ENCODE assay signal across 10 cellular contexts in the genomic region with DNA sequence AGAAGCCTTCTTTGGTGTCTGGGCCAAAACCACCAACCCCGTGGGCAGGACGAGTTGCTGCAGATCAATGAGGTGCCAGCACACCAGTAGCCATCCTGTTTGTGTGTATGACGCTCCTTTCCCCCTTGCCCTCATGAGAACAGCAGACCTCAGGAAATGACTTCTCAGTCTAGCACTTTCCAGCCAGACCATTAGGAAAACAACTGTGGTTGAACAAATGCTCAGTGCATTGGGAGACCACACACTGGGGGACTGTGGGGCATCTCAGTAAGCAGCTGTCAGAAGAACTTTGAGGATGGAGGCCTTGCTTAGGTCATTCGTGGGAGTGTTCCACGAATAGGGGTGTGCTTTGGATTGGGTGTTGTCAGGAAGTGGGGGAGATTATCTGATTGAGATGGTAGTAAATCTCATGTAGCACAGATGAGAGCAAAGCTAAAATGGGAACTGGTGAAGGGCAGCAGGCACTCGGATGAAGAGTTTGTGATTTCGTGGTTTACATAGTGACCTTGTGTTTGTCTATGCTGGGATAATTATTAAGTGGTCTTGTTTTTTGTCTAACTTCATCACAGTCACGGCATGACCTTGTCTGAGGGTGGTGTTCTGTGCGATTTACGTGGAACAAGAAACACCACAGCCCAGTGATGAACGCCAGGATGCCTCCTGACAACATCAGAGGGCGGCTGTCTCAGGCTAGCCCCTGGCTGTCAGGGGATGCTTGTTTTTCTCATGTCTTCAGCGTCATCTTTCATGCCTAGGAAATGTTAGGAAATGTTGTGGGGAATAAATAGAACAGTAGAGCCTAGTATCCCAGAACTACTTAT.
DNase-seq lines count a peak whose midpoint lies in the region; ATAC-seq, FAIRE-seq and TF ChIP-seq lines count a peak whose summit lies in the region.
"Had no signal": no experiment of that assay in that cellular context is flagged by ENCODE, and none has a peak within 500 bp of the region (broad histone marks: within the 10 kb centered on the region; RNA-seq: fewer than 3 reads in every experiment).

No MANE protein-coding gene starts in this region.

- no peaks in the 10 kb centered on the region for H3K9me3 ChIP-seq in kidney (ENCODE audit: control insufficient read depth in 1 of 2, low read length in 2 of 2)
- H3K9me3 ChIP-seq: prostate gland had no signal

- H3K4me3 Mint-ChIP-seq in activated naive CD8-positive, alpha-beta T cell treated with anti-CD3 and anti-CD28 coated beads, Interleukin-2, amount 10 ng/mL, durations not matched to agents 7 days and 5 days: no peak overlapping the region

- peak; percentile 26 for DNase-seq in stimulated activated naive CD4-positive, alpha-beta T cell treated with Interleukin-2 at 50 U/mL for 16 hours (lab: John Stamatoyannopoulos, UW)
- no peak for DNase-seq in stimulated activated naive CD4-positive, alpha-beta T cell (lab: John Stamatoyannopoulos, UW)
- no peak for DNase-seq in activated naive CD8-positive, alpha-beta T cell treated with anti-CD3 and anti-CD28 coated beads, Interleukin-2, amount 10 ng/mL, durations not matched to agents 7 days and 5 days
- DNase-seq in kidney (no peak), GM19238 (ENCODE audit: insufficient read length, low spot score) (no peak), NCI-H1436 (lab: John Stamatoyannopoulos, UW) (no peak)

- H3K9me3 Mint-ChIP-seq in activated naive CD8-positive, alpha-beta T cell treated with anti-CD3 and anti-CD28 coated beads, Interleukin-2, amount 10 ng/mL, durations not matched to agents 7 days and 5 days: no peaks in the 10 kb centered on the region

- peak; percentile 74 for ATAC-seq in activated naive CD8-positive, alpha-beta T cell treated with anti-CD3 and anti-CD28 coated beads, Interleukin-2, amount 10 ng/mL, durations not matched to agents 7 days and 5 days (ENCODE audit: low read depth)
- ATAC-seq in GM18498 (IDR thresholded peaks at IDR 0.05; ENCODE audit: unreplicated experiment) (no peak), GM21737 (IDR thresholded peaks at IDR 0.05; ENCODE audit: unreplicated experiment) (no peak)

- H3K27ac ChIP-seq in kidney (ENCODE audit: low read depth in 2 of 2, low read length in 2 of 2): peak overlapping the region; percentile 15 to 30
- H3K27ac ChIP-seq: cardiac muscle cell, prostate gland had no signal

- no peak overlapping the region for H3K4me3 ChIP-seq in kidney (ENCODE audit: low read length in 2 of 2)
- H3K4me3 ChIP-seq: cardiac muscle cell, prostate gland had no signal

- H3K9ac ChIP-seq in kidney (ENCODE audit: low read length in 2 of 2): no peak overlapping the region

- no peak for TF ChIP-seq CTCF in kidney (IDR thresholded peaks at IDR 0.05; ENCODE audit: borderline replicate concordance, extremely low read depth, insufficient read depth)

- peak overlapping the region; percentile 5 for H3K27ac Mint-ChIP-seq in activated naive CD8-positive, alpha-beta T cell treated with anti-CD3 and anti-CD28 coated beads, Interleukin-2, amount 10 ng/mL, durations not matched to agents 7 days and 5 days

- POLR2A ChIA-PET in activated naive CD8-positive, alpha-beta T cell treated with anti-CD3 and anti-CD28 coated beads, Interleukin-2, amount 10 ng/mL, durations not matched to agents 7 days and 5 days (lab: Charles Lee): no interaction called here

- FAIRE-seq in kidney (lab: Jason Lieb, UNC): no peak

- peaks cover 11% of the 10 kb centered on the region for H3K4me1 Mint-ChIP-seq in activated naive CD8-positive, alpha-beta T cell treated with anti-CD3 and anti-CD28 coated beads, Interleukin-2, amount 10 ng/mL, durations not matched to agents 7 days and 5 days

- peaks cover 0 to 3% of the 10 kb centered on the region in 2 donors for H3K36me3 ChIP-seq in kidney (ENCODE audit: control insufficient read depth in 1 of 2, insufficient read depth in 2 of 2, low read length in 2 of 2)
- H3K36me3 ChIP-seq: cardiac muscle cell, prostate gland had no signal

- H3K4me1 ChIP-seq in kidney (ENCODE audit: control insufficient read depth in 1 of 2, insufficient read depth in 1 of 2, low read depth in 1 of 2, low read length in 2 of 2): peaks cover 0 to 9% of the 10 kb centered on the region in 2 donors
- H3K4me1 ChIP-seq: prostate gland had no signal

- no peaks in the 10 kb centered on the region for H3K36me3 Mint-ChIP-seq in activated naive CD8-positive, alpha-beta T cell treated with anti-CD3 and anti-CD28 coated beads, Interleukin-2, amount 10 ng/mL, durations not matched to agents 7 days and 5 days

- peaks cover 10% of the 10 kb centered on the region for H3K27me3 Mint-ChIP-seq in activated naive CD8-positive, alpha-beta T cell treated with anti-CD3 and anti-CD28 coated beads, Interleukin-2, amount 10 ng/mL, durations not matched to agents 7 days and 5 days

- intact Hi-C loops in kidney (cut with DNase I): no loop called here
